ENCODE assay signal across 8 cellular contexts in genomic region chr19:11434703-11435056, GRCh38. TPM values are rescaled to one million over a fixed set of nuclear protein-coding genes. Genes with fewer than 3 reads are reported as not detected.
DNase-seq lines count a peak whose midpoint lies in the region; ATAC-seq and TF ChIP-seq lines count a peak whose summit lies in the region.

No MANE protein-coding gene starts in this region.

- no peaks in the 10 kb centered on the region for H3K9me3 Mint-ChIP-seq in activated T-cell treated with anti-CD3 and anti-CD28 coated beads, Interleukin-2, amount 50 U/mL, for 4 hours
- no peaks in the 10 kb centered on the region for H3K9me3 Mint-ChIP-seq in osteocyte (ENCODE audit: unreplicated experiment)

- TF ChIP-seq CTCF in LNCaP clone FGC (IDR thresholded peaks at IDR 0.05; ENCODE audit: control insufficient read depth, extremely low read depth, insufficient read depth): no peak
- no peak for TF ChIP-seq CTCF in osteocyte (IDR thresholded peaks at IDR 0.05)

- H3K4me1 ChIP-seq in effector memory CD4-positive, alpha-beta T cell (ENCODE audit: control insufficient read depth, insufficient read depth, low read length, poor library complexity, severe bottlenecking): peaks cover 14% of the 10 kb centered on the region

- H3K27ac Mint-ChIP-seq in osteocyte (ENCODE audit: unreplicated experiment): peak overlapping the region; percentile 97

- H3K36me3 ChIP-seq in effector memory CD4-positive, alpha-beta T cell (ENCODE audit: control insufficient read depth, insufficient read depth, low read length): peaks cover 16% of the 10 kb centered on the region

- peaks cover 2% of the 10 kb centered on the region for H3K27me3 Mint-ChIP-seq in activated T-cell treated with anti-CD3 and anti-CD28 coated beads, Interleukin-2, amount 50 U/mL, for 4 hours (ENCODE audit: low read depth)
- no peaks in the 10 kb centered on the region for H3K27me3 Mint-ChIP-seq in osteocyte (ENCODE audit: unreplicated experiment)

- no peak for DNase-seq in activated T-cell treated with anti-CD3 and anti-CD28 coated beads, Interleukin-2, amount 50 U/mL, for 4 hours
- DNase-seq in activated T-cell treated with anti-CD3 and anti-CD28 coated beads for 4 hours (no peak), LNCaP clone FGC (ENCODE audit: low read depth) (no peak), osteocyte (ENCODE audit: extremely low spot score, unreplicated experiment) (no peak), ureter (ENCODE audit: low spot score) (no peak), NCI-H2196 treated with DMSO at 0.1 percent for 48 hours (lab: John Stamatoyannopoulos, UW; ENCODE audit: unreplicated experiment) (no peak)
- DNase-seq in effector memory CD4-positive, alpha-beta T cell: no peak

- H3K9me3 ChIP-seq in effector memory CD4-positive, alpha-beta T cell (ENCODE audit: control insufficient read depth, low read length): no peaks in the 10 kb centered on the region

- H3K36me3 Mint-ChIP-seq in activated T-cell treated with anti-CD3 and anti-CD28 coated beads, Interleukin-2, amount 50 U/mL, for 4 hours (ENCODE audit: insufficient read depth): peaks cover 8% of the 10 kb centered on the region
- peaks cover 8% of the 10 kb centered on the region for H3K36me3 Mint-ChIP-seq in osteocyte (ENCODE audit: unreplicated experiment)

- peak; percentile 9 to 13 for ATAC-seq in activated T-cell treated with anti-CD3 and anti-CD28 coated beads, Interleukin-2, amount 50 U/mL, for 4 hours
- no peak for ATAC-seq in GM21367 (IDR thresholded peaks at IDR 0.05; ENCODE audit: unreplicated experiment)

- H3K4me1 Mint-ChIP-seq in activated T-cell treated with anti-CD3 and anti-CD28 coated beads, Interleukin-2, amount 50 U/mL, for 4 hours (ENCODE audit: low read depth): peaks cover 20% of the 10 kb centered on the region
- H3K4me1 Mint-ChIP-seq in osteocyte (ENCODE audit: unreplicated experiment): peaks cover 18% of the 10 kb centered on the region

- H3K27me3 ChIP-seq in effector memory CD4-positive, alpha-beta T cell (replicated peaks; ENCODE audit: control insufficient read depth, insufficient read depth, low read length, poor library complexity, severe bottlenecking): no peaks in the 10 kb centered on the region

- peak overlapping the region; percentile 100 for H3K4me3 Mint-ChIP-seq in activated T-cell treated with anti-CD3 and anti-CD28 coated beads, Interleukin-2, amount 50 U/mL, for 4 hours
- peak overlapping the region; percentile 100 for H3K4me3 Mint-ChIP-seq in osteocyte (ENCODE audit: unreplicated experiment)

- H3K4me3 ChIP-seq in LNCaP clone FGC (ENCODE audit: low read depth, low read length): peak overlapping the region; percentile 100
- peak overlapping the region; percentile 93 for H3K4me3 ChIP-seq in effector memory CD4-positive, alpha-beta T cell (ENCODE audit: insufficient read depth, low read depth, low read length, poor library complexity, severe bottlenecking)

- H3K27ac ChIP-seq in effector memory CD4-positive, alpha-beta T cell (ENCODE audit: insufficient read depth, low read length, poor library complexity, severe bottlenecking): peak overlapping the region; percentile 75

RNA-seq across cellular contexts. Expression of gene ODAD3, which starts 0.2 kb away (rescaled TPM):
- total RNA-seq in activated T-cell treated with anti-CD3 and anti-CD28 coated beads, Interleukin-2, amount 50 U/mL, for 4 hours: under 1 TPM in 1 of 3 donors, not detected in 2; 0.11 TPM
- total RNA-seq in osteocyte: not detected in 2 replicates
- total RNA-seq in ureter: 0.78 TPM

RNA-seq across cellular contexts. Expression of gene PRKCSH, which starts 0.8 kb away (rescaled TPM):
- total RNA-seq in activated T-cell treated with anti-CD3 and anti-CD28 coated beads, Interleukin-2, amount 50 U/mL, for 4 hours: 100 to 1,000 TPM; 273 to 327 (median 319) TPM
- 398 and 415 TPM in 2 replicates for total RNA-seq in osteocyte
- total RNA-seq in ureter: 267 TPM

RNA-seq across cellular contexts. Expression of gene RGL3, which starts 15.6 kb away (rescaled TPM):
- under 1 TPM in 2 of 3 donors, not detected in 1; 0.29 to 0.51 TPM for total RNA-seq in activated T-cell treated with anti-CD3 and anti-CD28 coated beads, Interleukin-2, amount 50 U/mL, for 4 hours
- total RNA-seq in osteocyte: 1.1 and 1.9 TPM in 2 replicates
- total RNA-seq in ureter: 44.2 TPM

RNA-seq across cellular contexts. Expression of gene ELAVL3, which starts 46.2 kb away (rescaled TPM):
- total RNA-seq in activated T-cell treated with anti-CD3 and anti-CD28 coated beads, Interleukin-2, amount 50 U/mL, for 4 hours: under 1 TPM in 1 of 3 donors, not detected in 2; 0.19 TPM
- total RNA-seq in osteocyte: not detected in 2 replicates
- total RNA-seq in ureter: not detected

RNA-seq across cellular contexts. Expression of gene EPOR, which starts 50.6 kb away (rescaled TPM):
- total RNA-seq in activated T-cell treated with anti-CD3 and anti-CD28 coated beads, Interleukin-2, amount 50 U/mL, for 4 hours: 1 to 10 TPM; 1.8 to 2.0 (median 1.8) TPM
- total RNA-seq in osteocyte (2.3 and 2.4 TPM in 2 replicates), ureter (6.7 TPM)

Comparison
In these comparisons a context has a peak if more than half of its experiments do, and no peak if none do; other contexts are left out.
1. RNA of gene RGL3, which starts 15.6 kb away (total RNA-seq): 44.2 TPM in ureter (single experiment); 1.1 to 1.9 TPM in osteocyte and 0.29 to 0.51 TPM in activated T-cell treated with anti-CD3 and anti-CD28 coated beads, Interleukin-2, amount 50 U/mL, for 4 hours; every median in the first group is over 10 times any median in the second.